Comparison of ENCODE assay signal across 16 cellular contexts in genomic region chr2:190766581-190766980, GRCh38.
DNase-seq lines count a peak whose midpoint lies in the region; ATAC-seq, FAIRE-seq and TF ChIP-seq lines count a peak whose summit lies in the region.
"Had no signal": no experiment of that assay in that cellular context is flagged by ENCODE, and none has a peak within 500 bp of the region (broad histone marks: within the 10 kb centered on the region; RNA-seq: fewer than 3 reads in every experiment).

No MANE protein-coding gene starts in this region.

- CTCF ChIA-PET in activated naive CD4-positive, alpha-beta T cell treated with anti-CD3 and anti-CD28 coated beads for 36 hours (lab: Charles Lee) = interaction anchor here (1.1 to 1.2 kb wide), 2 partner anchors 15 to 17 kb away, joined by 3 to 4 read pairs; no protein-coding TSS in a partner anchor
- CTCF ChIA-PET in Calu3 (lab: Charles Lee) = no interaction called here

- FAIRE-seq in bronchial epithelial cell (lab: Jason Lieb, UNC) = no peak
- FAIRE-seq in urothelium cell line (lab: Jason Lieb, UNC) = no peak

- H3K9me3 Mint-ChIP-seq in activated naive CD4-positive, alpha-beta T cell treated with anti-CD3 and anti-CD28 coated beads for 36 hours = no peaks in the 10 kb centered on the region
- H3K9me3 Mint-ChIP-seq in Calu3 (ENCODE audit: low read depth, unreplicated experiment) = no peaks in the 10 kb centered on the region
- H3K9me3 Mint-ChIP-seq: HFFc6 had no signal

- BruUV-seq in Calu3 (replicated peaks; lab: Mats Ljungman, UMichigan) = no TSS peak

- DNase-seq in activated naive CD4-positive, alpha-beta T cell treated with anti-CD3 and anti-CD28 coated beads for 36 hours = peak; percentile 10
- DNase-seq in activated naive CD4-positive, alpha-beta T cell treated with Interleukin-2 at 50 U/mL for 16 hours = no peak
- DNase-seq in OCI-M1 (lab: John Stamatoyannopoulos, UW) = peak; percentile 84
- DNase-seq in bronchial epithelial cell (ENCODE audit: low read depth) = peak; percentile 7
- peak; percentile 18 for DNase-seq in urothelium cell line (ENCODE audit: low spot score)
- DNase-seq in SHP77 (lab: John Stamatoyannopoulos, UW) = no peak
- no peak for DNase-seq in Calu3
- DNase-seq: caudate nucleus; islet precursor cell; NCI-H1092 treated with DMSO at 0.1 percent for 48 hours; stimulated activated CD4-positive, alpha-beta T cell treated with anti-CD3 and anti-CD28 coated beads, Interleukin-12 subunit alpha, Interleukin-12 subunit beta, amount 100 ng/mL, for 4 hours had no signal

- no peaks in the 10 kb centered on the region for H3K36me3 ChIP-seq in bronchial epithelial cell (ENCODE audit: control insufficient read depth, insufficient read depth, low read length)
- H3K36me3 ChIP-seq: gastroesophageal sphincter had no signal

- intact Hi-C loops in activated naive CD4-positive, alpha-beta T cell treated with anti-CD3 and anti-CD28 coated beads for 36 hours (cut with micrococcal nuclease) = no loop called here
- intact Hi-C loops in Calu3 (cut with micrococcal nuclease; ENCODE audit: unreplicated experiment) = no loop called here

- TF ChIP-seq CTCF in bronchial epithelial cell (IDR thresholded peaks at IDR 0.05; ENCODE audit: insufficient read depth, low read length, severe bottlenecking) (no peak), Calu3 (IDR thresholded peaks at IDR 0.05; ENCODE audit: unreplicated experiment) (no peak)

- ATAC-seq in GM21515 (IDR thresholded peaks at IDR 0.05; ENCODE audit: unreplicated experiment) = no peak
- ATAC-seq: gastroesophageal sphincter, Right ventricle myocardium inferior had no signal

- no peak overlapping the region for H3K4me3 Mint-ChIP-seq in activated naive CD4-positive, alpha-beta T cell treated with anti-CD3 and anti-CD28 coated beads for 36 hours
- H3K4me3 Mint-ChIP-seq in Calu3 (ENCODE audit: low read depth, unreplicated experiment) = no peak overlapping the region
- H3K4me3 Mint-ChIP-seq: activated naive CD8-positive, alpha-beta T cell; HFFc6 had no signal

- peaks cover 41% of the 10 kb centered on the region for H3K4me1 Mint-ChIP-seq in activated naive CD4-positive, alpha-beta T cell treated with anti-CD3 and anti-CD28 coated beads for 36 hours (ENCODE audit: low read depth)
- H3K4me1 Mint-ChIP-seq in Calu3 (ENCODE audit: low read depth, unreplicated experiment) = peaks cover 26% of the 10 kb centered on the region

- H3K4me3 ChIP-seq in bronchial epithelial cell (ENCODE audit: low read depth, low read length) = no peak overlapping the region
- H3K4me3 ChIP-seq: gastroesophageal sphincter had no signal

- H3K27me3 Mint-ChIP-seq in activated naive CD4-positive, alpha-beta T cell treated with anti-CD3 and anti-CD28 coated beads for 36 hours (ENCODE audit: low read depth) = no peaks in the 10 kb centered on the region
- no peaks in the 10 kb centered on the region for H3K27me3 Mint-ChIP-seq in Calu3 (ENCODE audit: unreplicated experiment)
- H3K27me3 Mint-ChIP-seq: activated naive CD8-positive, alpha-beta T cell had no signal

- no peaks in the 10 kb centered on the region for H3K27me3 ChIP-seq in bronchial epithelial cell (ENCODE audit: control insufficient read depth, insufficient read depth, low read length)
- H3K27me3 ChIP-seq: gastroesophageal sphincter had no signal

- H3K27ac Mint-ChIP-seq in activated naive CD4-positive, alpha-beta T cell treated with anti-CD3 and anti-CD28 coated beads for 36 hours = no peak overlapping the region
- H3K27ac Mint-ChIP-seq in Calu3 (ENCODE audit: unreplicated experiment) = no peak overlapping the region
- H3K27ac Mint-ChIP-seq: activated naive CD8-positive, alpha-beta T cell; HFFc6 had no signal

- H3K36me3 Mint-ChIP-seq in activated naive CD4-positive, alpha-beta T cell treated with anti-CD3 and anti-CD28 coated beads for 36 hours (ENCODE audit: low read depth) = no peaks in the 10 kb centered on the region
- no peaks in the 10 kb centered on the region for H3K36me3 Mint-ChIP-seq in Calu3 (ENCODE audit: insufficient read depth, unreplicated experiment)
- H3K36me3 Mint-ChIP-seq: activated naive CD8-positive, alpha-beta T cell had no signal

Comparison
In these comparisons a context has a peak if more than half of its experiments do, and no peak if none do; other contexts are left out.
1. DNase-seq: peak in activated naive CD4-positive, alpha-beta T cell treated with anti-CD3 and anti-CD28 coated beads for 36 hours (single experiment), OCI-M1 (single experiment), bronchial epithelial cell (single experiment) and urothelium cell line (single experiment); none in activated naive CD4-positive, alpha-beta T cell treated with Interleukin-2 at 50 U/mL for 16 hours (single experiment), SHP77 (0 of 2) and Calu3 (single experiment).